Comparison of ENCODE assay signal across 8 cellular contexts in genomic region chr3:151468284-151468917, GRCh38. TPM values are rescaled to one million over a fixed set of nuclear protein-coding genes. Genes with fewer than 3 reads are reported as not detected.
DNase-seq lines count a peak whose midpoint lies in the region; ATAC-seq and TF ChIP-seq lines count a peak whose summit lies in the region.

No MANE protein-coding gene starts in this region.

- TF ChIP-seq CTCF in NB4 (IDR thresholded peaks at IDR 0.05; ENCODE audit: low read depth, low read length) (peak; percentile 85), right lobe of liver (IDR thresholded peaks at IDR 0.05) (peak; percentile 87 to 93 (median 88)), tibial artery (IDR thresholded peaks at IDR 0.05) (peak; percentile 55 to 77)

- DNase-seq in DMS79 treated with DMSO at 0.1 percent for 48 hours (lab: John Stamatoyannopoulos, UW), result peak; percentile 6
- DNase-seq in DMS79 (lab: John Stamatoyannopoulos, UW), result no peak
- peak; percentile 68 for DNase-seq in H7
- peak; percentile 72 for DNase-seq in NB4 (ENCODE audit: low read depth)
- DNase-seq in SK-N-MC (ENCODE audit: low read depth, low spot score), result peak; percentile 59
- peak; percentile 40 for DNase-seq in cerebellar cortex (ENCODE audit: low spot score)
- DNase-seq in right lobe of liver, result peak in 1 of 3 donors; percentile 54
- DNase-seq in tibial artery, result peak in 1 of 2 donors; percentile 30

- no peaks in the 10 kb centered on the region for H3K36me3 ChIP-seq in H7 (replicated peaks; ENCODE audit: control insufficient read depth, insufficient read depth, low read length)
- no peaks in the 10 kb centered on the region for H3K36me3 ChIP-seq in SK-N-MC (ENCODE audit: insufficient read depth, low read length)
- H3K36me3 ChIP-seq in right lobe of liver, result no peaks in the 10 kb centered on the region
- no peaks in the 10 kb centered on the region for H3K36me3 ChIP-seq in tibial artery

- TF ChIP-seq POLR2A in NB4 (IDR thresholded peaks at IDR 0.05; ENCODE audit: extremely low read depth, insufficient read length) (no peak), right lobe of liver (IDR thresholded peaks at IDR 0.05) (no peak)

- no peak overlapping the region for H3K9ac ChIP-seq in SK-N-MC (ENCODE audit: insufficient read length)

- H3K4me1 ChIP-seq in right lobe of liver (no peaks in the 10 kb centered on the region), tibial artery (no peaks in the 10 kb centered on the region)

- H3K9me3 ChIP-seq in SK-N-MC (ENCODE audit: low read depth, low read length) (no peaks in the 10 kb centered on the region), right lobe of liver (no peaks in the 10 kb centered on the region), tibial artery (no peaks in the 10 kb centered on the region)

- peak; percentile 98 to 99 (median 99) for ATAC-seq in right lobe of liver

- intact Hi-C loops in right lobe of liver (cut with DNase I) (no loop called here), tibial artery (cut with DNase I; ENCODE audit: low total_unique reads) (no loop called here)

- WGBS in right lobe of liver (ENCODE audit: insufficient coverage, low coverage, low lambda C conversion rate, missing lambda C conversion rate), result 29% methylated on average over 9 of the region's 9 CpGs

- no peak overlapping the region for H3K4me3 ChIP-seq in H7 (ENCODE audit: insufficient read depth, low read depth, low read length)
- H3K4me3 ChIP-seq in NB4 (ENCODE audit: low read depth, low read length), result no peak overlapping the region
- no peak overlapping the region for H3K4me3 ChIP-seq in SK-N-MC
- H3K4me3 ChIP-seq in right lobe of liver, result no peak overlapping the region
- no peak overlapping the region for H3K4me3 ChIP-seq in tibial artery

- H3K27ac ChIP-seq in SK-N-MC (no peak overlapping the region), right lobe of liver (no peak overlapping the region), tibial artery (no peak overlapping the region)

- H3K27me3 ChIP-seq in H7 (ENCODE audit: control insufficient read depth, insufficient read depth, low read length) (no peaks in the 10 kb centered on the region), right lobe of liver (no peaks in the 10 kb centered on the region), tibial artery (no peaks in the 10 kb centered on the region)

RNA-seq across cellular contexts. Expression of gene IGSF10, which starts 7.5 kb away (rescaled TPM):
- total RNA-seq in H7 (2014; rRNA removed; shearing (Covaris generic)), result 0.04 and 0.21 TPM in 2 replicates
- under 1 TPM; 0.06 to 0.35 (median 0.17) TPM for total RNA-seq in right lobe of liver
